8 cellular contexts compared by ENCODE assay signal in genomic region chr5:172443441-172444109, GRCh38. TPM values are rescaled to one million over a fixed set of nuclear protein-coding genes. Genes with fewer than 3 reads are reported as not detected.
A peak's percentile ranks its signal among the peaks of the same experiment; 100 is the strongest.
DNase-seq lines count a peak whose midpoint lies in the region; ATAC-seq and TF ChIP-seq lines count a peak whose summit lies in the region.

No MANE protein-coding gene starts in this region.

- H3K9me3 Mint-ChIP-seq in Calu3 (ENCODE audit: low read depth, unreplicated experiment) = no peaks in the 10 kb centered on the region

- DNase-seq in Calu3 = peak; percentile 60
- peak; percentile 84 for DNase-seq in NCI-H524 treated with DMSO at 0.1 percent for 48 hours (lab: John Stamatoyannopoulos, UW)
- peak; percentile 84 for DNase-seq in amniotic epithelial cell (ENCODE audit: low read depth)
- peak in 34 of 51 donors; percentile 33 to 82 (median 56) for DNase-seq in hypothalamus (lab: John Stamatoyannopoulos, UW)
- DNase-seq in stimulated activated CD4-positive, alpha-beta T cell treated with anti-CD3 and anti-CD28 coated beads, Interleukin-2, amount 100 ng/mL, for 48 hours = peak; percentile 50 to 59
- DNase-seq in GM19238 (ENCODE audit: insufficient read length, low spot score) = no peak

- H3K36me3 Mint-ChIP-seq in Calu3 (ENCODE audit: insufficient read depth, unreplicated experiment) = no peaks in the 10 kb centered on the region

- ATAC-seq in GM19023 (IDR thresholded peaks at IDR 0.05; ENCODE audit: unreplicated experiment) (no peak), HG03280 (IDR thresholded peaks at IDR 0.05; ENCODE audit: unreplicated experiment) (no peak)

- BruUV-seq in Calu3 (replicated peaks; lab: Mats Ljungman, UMichigan) = no TSS peak

- H3K4me3 Mint-ChIP-seq in Calu3 (ENCODE audit: low read depth, unreplicated experiment) = no peak overlapping the region

- TF ChIP-seq CTCF in Calu3 (IDR thresholded peaks at IDR 0.05; ENCODE audit: unreplicated experiment) = no peak

- intact Hi-C loops in Calu3 (cut with micrococcal nuclease; ENCODE audit: unreplicated experiment) = no loop called here

- H3K27ac Mint-ChIP-seq in Calu3 (ENCODE audit: unreplicated experiment) = no peak overlapping the region

- CTCF ChIA-PET in Calu3 (lab: Charles Lee) = interaction anchor here (0.9 to 1.4 kb wide), 3 partner anchors 8 to 11 kb away, joined by 3 to 7 read pairs (median 5); partner anchors contain the start of gene SH3PXD2B

- peaks cover 24% of the 10 kb centered on the region for H3K4me1 Mint-ChIP-seq in Calu3 (ENCODE audit: low read depth, unreplicated experiment)

- no peaks in the 10 kb centered on the region for H3K27me3 Mint-ChIP-seq in Calu3 (ENCODE audit: unreplicated experiment)

RNA-seq across cellular contexts. Expression of gene SH3PXD2B, which starts 10.8 kb away (rescaled TPM):
- 20.1 and 25.6 TPM in 2 replicates for total RNA-seq in Calu3 (2022)
